ENCODE assay signal across 12 cellular contexts in genomic region chr7:49783446-49783845, GRCh38. TPM values are rescaled to one million over a fixed set of nuclear protein-coding genes. Genes with fewer than 3 reads are reported as not detected.
"Had no signal": no experiment of that assay in that cellular context is flagged by ENCODE, and none has a peak within 500 bp of the region (broad histone marks: within the 10 kb centered on the region; RNA-seq: fewer than 3 reads in every experiment).

No MANE protein-coding gene starts in this region.

- H3K9me3 ChIP-seq: breast epithelium, tibial nerve had no signal

- DNase-seq: activated CD4-positive, alpha-beta memory T cell treated with anti-CD3 and anti-CD28 coated beads, Interleukin-2, amount 10 ng/mL, durations not matched to agents 7 days and 5 days; activated CD4-positive, alpha-beta T cell treated with anti-CD3 and anti-CD28 coated beads for 36 hours; activated gamma-delta T cell; activated naive CD8-positive, alpha-beta T cell treated with anti-CD3 and anti-CD28 coated beads, Interleukin-2, amount 10 ng/mL, durations not matched to agents 7 days and 5 days; activated T-cell treated with anti-CD3 and anti-CD28 coated beads, Interleukin-2, amount 50 U/mL, for 48 hours; T-helper 1 cell; WERI-Rb-1 had no signal

- H3K36me3 ChIP-seq: breast epithelium, tibial nerve, WERI-Rb-1 had no signal

- H3K4me3 ChIP-seq: breast epithelium, skin epidermis, tibial nerve had no signal

- H3K4me1 ChIP-seq: breast epithelium, tibial nerve had no signal

- H3K27me3 ChIP-seq: breast epithelium, tibial nerve had no signal

- H3K27ac ChIP-seq: breast epithelium, skin epidermis, tibial nerve, WERI-Rb-1 had no signal

- ATAC-seq: activated CD4-positive, alpha-beta T cell treated with anti-CD3 and anti-CD28 coated beads for 36 hours had no signal

RNA-seq across cellular contexts. Expression of gene VWC2, which starts 10.0 kb away (rescaled TPM):
- total RNA-seq: activated CD4-positive, alpha-beta memory T cell treated with anti-CD3 and anti-CD28 coated beads, Interleukin-2, amount 10 ng/mL, durations not matched to agents 7 days and 5 days; activated CD4-positive, alpha-beta T cell treated with anti-CD3 and anti-CD28 coated beads for 36 hours; activated naive CD8-positive, alpha-beta T cell treated with anti-CD3 and anti-CD28 coated beads, Interleukin-2, amount 10 ng/mL, durations not matched to agents 7 days and 5 days; fibroblast of lung; lung microvascular endothelial cell had no signal
- polyA plus RNA-seq: fibroblast of lung had no signal
